Comparison of ENCODE assay signal across 1 cellular context in genomic region chrX:53374923-53375322, GRCh38.
TF ChIP-seq lines count a peak whose summit lies in the region.

No MANE protein-coding gene starts in this region.

TF ChIP-seq in K562, 482 proteins besides CTCF, POLR2A, EP300 and RAD21 (continues in another document):
- TF ChIP-seq ETV5 (CRISPR knock-in tag; IDR thresholded peaks at IDR 0.05; ENCODE audit: low read depth) (no peak), E2F6 (IDR thresholded peaks at IDR 0.05; ENCODE audit: borderline replicate concordance in 1 of 2, extremely low read depth in 1 of 2, insufficient read depth in 1 of 2, insufficient read length in 1 of 2, low read depth in 1 of 2, low read length in 1 of 2, poor library complexity in 1 of 2, severe bottlenecking in 1 of 2) (peak in 1 of 2 experiments; percentile 16), DPF2 (IDR thresholded peaks at IDR 0.05) (no peak), TFAM (CRISPR knock-in tag; conservative IDR thresholded peaks at IDR 0.05) (no peak), E2F5 (CRISPR knock-in tag; IDR thresholded peaks at IDR 0.05) (no peak), PTTG1 (tag; IDR thresholded peaks at IDR 0.05; ENCODE audit: low read depth) (0 out of 2 replicates have a peak, but pooled peaks have one; percentile 35), ZNF197 (CRISPR knock-in tag; IDR thresholded peaks at IDR 0.05; ENCODE audit: low read depth) (0 out of 2 replicates have a peak, but pooled peaks have one; percentile 41), ZNF76 (CRISPR knock-in tag; IDR thresholded peaks at IDR 0.05; ENCODE audit: borderline replicate concordance) (no peak), PPARD (CRISPR knock-in tag; IDR thresholded peaks at IDR 0.05) (no peak), RFX7 (CRISPR knock-in tag; IDR thresholded peaks at IDR 0.05) (no peak), HEY1 (CRISPR knock-in tag; IDR thresholded peaks at IDR 0.05; ENCODE audit: borderline replicate concordance) (no peak), ERF (CRISPR knock-in tag; IDR thresholded peaks at IDR 0.05) (0 out of 2 replicates have a peak, but pooled peaks have one; percentile 14), NR2C1 (IDR thresholded peaks at IDR 0.05) (peak; percentile 43; the same call in 1 of the 2 replicates), NR2C1 (tag; IDR thresholded peaks at IDR 0.05) (peak; percentile 76), C11orf30 (IDR thresholded peaks at IDR 0.05; ENCODE audit: low read depth) (no peak), ESRRA (IDR thresholded peaks at IDR 0.05; ENCODE audit: borderline replicate concordance, low read depth) (peak; percentile 89), SMARCA4 (IDR thresholded peaks at IDR 0.05) (no peak), CC2D1A (IDR thresholded peaks at IDR 0.05) (0 out of 2 replicates have a peak, but pooled peaks have one; percentile 4), TEAD4 (IDR thresholded peaks at IDR 0.05; ENCODE audit: low read length) (no peak), TEAD4 (CRISPR knock-in tag; IDR thresholded peaks at IDR 0.05; ENCODE audit: borderline replicate concordance) (0 out of 2 replicates have a peak, but pooled peaks have one; percentile 42), CXXC5 (CRISPR knock-in tag; IDR thresholded peaks at IDR 0.05) (0 out of 2 replicates have a peak, but pooled peaks have one; percentile 4), IRF9 (tag; IDR thresholded peaks at IDR 0.05) (0 out of 2 replicates have a peak, but pooled peaks have one; percentile 29), DNMT1 (IDR thresholded peaks at IDR 0.05) (no peak), SRSF9 (IDR thresholded peaks at IDR 0.05; ENCODE audit: borderline replicate concordance, low read depth, low read length) (no peak), HDAC2 (IDR thresholded peaks at IDR 0.05) (no peak), PCBP1 (IDR thresholded peaks at IDR 0.05; ENCODE audit: low read depth, low read length, poor library complexity, severe bottlenecking) (no peak), CTCFL (IDR thresholded peaks at IDR 0.05; ENCODE audit: borderline replicate concordance, insufficient read depth, low read depth, low read length, poor library complexity, severe bottlenecking) (peak; percentile 35), CSDE1 (IDR thresholded peaks at IDR 0.05) (no peak), KDM1A (IDR thresholded peaks at IDR 0.05) (no peak), RBM14 (IDR thresholded peaks at IDR 0.05; ENCODE audit: borderline replicate concordance, insufficient read depth, low read depth, low read length) (no peak), RFX1 (IDR thresholded peaks at IDR 0.05) (no peak), TBP (optimal IDR thresholded peaks at IDR 0.05; ENCODE audit: low read depth, low read length) (no peak), HNRNPL (IDR thresholded peaks at IDR 0.05; ENCODE audit: low read depth, low read length) (no peak), XRCC5 (IDR thresholded peaks at IDR 0.05; ENCODE audit: low read depth, low read length) (no peak), ZBTB26 (CRISPR knock-in tag; IDR thresholded peaks at IDR 0.05) (no peak), ZNF354B (CRISPR knock-in tag; IDR thresholded peaks at IDR 0.05) (no peak), MXD1 (CRISPR knock-in tag; IDR thresholded peaks at IDR 0.05; ENCODE audit: borderline replicate concordance, poor library complexity, severe bottlenecking) (no peak), YY1 (IDR thresholded peaks at IDR 0.05; ENCODE audit: borderline replicate concordance in 1 of 3, control insufficient read depth in 1 of 3, extremely low read depth in 1 of 3, insufficient read depth in 3 of 3, insufficient read length in 1 of 3, insufficient replicate concordance in 2 of 3, low read depth in 1 of 3, low read length in 2 of 3) (peak in 1 of 3 experiments; percentile 83), SMAD4 (CRISPR knock-in tag; conservative IDR thresholded peaks at IDR 0.05) (no peak; the same call in 1 of the 2 replicates), TRIM28 (IDR thresholded peaks at IDR 0.05) (no peak), E2F8 (IDR thresholded peaks at IDR 0.05; ENCODE audit: low read depth, partially characterized antibody) (no peak), SMC3 (conservative IDR thresholded peaks at IDR 0.05; ENCODE audit: insufficient read depth, low read depth, low read length) (no peak), CCAR2 (IDR thresholded peaks at IDR 0.05; ENCODE audit: low read depth, low read length) (no peak), STAG1 (CRISPR knock-in tag; IDR thresholded peaks at IDR 0.05; ENCODE audit: borderline replicate concordance) (no peak), NFE2 (IDR thresholded peaks at IDR 0.05; ENCODE audit: low read depth) (no peak), ZFP91 (CRISPR knock-in tag; IDR thresholded peaks at IDR 0.05) (no peak), ZBTB7A (IDR thresholded peaks at IDR 0.05; ENCODE audit: borderline replicate concordance, control insufficient read depth, low read depth, low read length) (no peak), PRPF4 (IDR thresholded peaks at IDR 0.05; ENCODE audit: insufficient read depth, low read depth, low read length, poor library complexity, severe bottlenecking) (no peak), ZMIZ1 (IDR thresholded peaks at IDR 0.05; ENCODE audit: low read depth in 2 of 2, low read length in 2 of 2) (no peak), USF2 (CRISPR knock-in tag; IDR thresholded peaks at IDR 0.05) (peak; percentile 50), HOXB6 (CRISPR knock-in tag; IDR thresholded peaks at IDR 0.05; ENCODE audit: borderline replicate concordance) (no peak), GATA2 (CRISPR knock-in tag; IDR thresholded peaks at IDR 0.05) (no peak), XRCC3 (IDR thresholded peaks at IDR 0.05) (no peak)
